ENCODE assay signal across 7 cellular contexts in genomic region chr20:49705893-49706292, GRCh38. TPM values are rescaled to one million over a fixed set of nuclear protein-coding genes. Genes with fewer than 3 reads are reported as not detected.
DNase-seq lines count a peak whose midpoint lies in the region; ATAC-seq, FAIRE-seq and TF ChIP-seq lines count a peak whose summit lies in the region.
"Not testable (repeated sequence)": the region's sequence is repeated elsewhere in the genome, so short reads cannot be mapped to it uniquely, and the experiment has no call there.

No MANE protein-coding gene starts in this region.

- TF ChIP-seq RAD21 in HepG2 (CRISPR knock-in tag; IDR thresholded peaks at IDR 0.05): not testable (repeated sequence)

- H2AFZ ChIP-seq in GM23338; OCI-LY1 (ENCODE audit: low read length); HepG2 (ENCODE audit: low read length): not testable (repeated sequence)

- not testable (repeated sequence) for H3K36me3 ChIP-seq in GM23338 (ENCODE audit: insufficient read depth); OCI-LY1 (ENCODE audit: insufficient read depth, low read length); HepG2 (replicated peaks in 1 of 2; ENCODE audit: control insufficient read depth in 1 of 2, insufficient read depth in 2 of 2, low read length in 2 of 2); neutrophil

- peaks cover 100% of the 10 kb centered on the region for H3K79me2 ChIP-seq in GM23338 (replicated peaks; ENCODE audit: insufficient read depth)
- H3K79me2 ChIP-seq in OCI-LY1 (ENCODE audit: insufficient read depth, low read length): peaks cover 81% of the 10 kb centered on the region
- H3K79me2 ChIP-seq in HepG2 (ENCODE audit: insufficient read depth, low read length): peaks cover 95% of the 10 kb centered on the region

- not testable (repeated sequence) for H3F3A ChIP-seq in GM23338 (replicated peaks; ENCODE audit: low read depth)
- peaks cover 20% of the 10 kb centered on the region for H3F3A ChIP-seq in OCI-LY1 (ENCODE audit: insufficient read depth, low read length)

- H3K9me3 Mint-ChIP-seq in GM23338; activated CD8-positive, alpha-beta T cell treated with anti-CD3 and anti-CD28 coated beads for 36 hours; central memory CD8-positive, alpha-beta T cell; stimulated activated memory B cell treated with anti-CD40 and anti-IgM and Interleukin-4, amounts not matched to agents 10 μg/mL and 1 μg/mL and 100 μg/mL, for 72 hours: not testable (repeated sequence)

- not testable (repeated sequence) for FAIRE-seq in HepG2 (lab: Jason Lieb, UNC)

- not testable (repeated sequence) for H3K27ac ChIP-seq in GM23338 (ENCODE audit: low read depth); HepG2 (ENCODE audit: extremely low read length, insufficient read depth, low read length)
- peak overlapping the region; percentile 87 for H3K27ac ChIP-seq in OCI-LY1 (ENCODE audit: low read depth, low read length, poor library complexity, severe bottlenecking)
- peak overlapping the region; percentile 96 for H3K27ac ChIP-seq in neutrophil

- in situ Hi-C loops in HepG2 (cut with HindIII; ENCODE audit: extremely low pct_ligation_motif_present, low pct_unique_long_range_greater_than_20kb): not testable (repeated sequence)

- WGBS in HepG2 (ENCODE audit: low lambda C conversion rate): 96% methylated on average over 5 of the region's 5 CpGs

- intact Hi-C loops in activated CD8-positive, alpha-beta T cell treated with anti-CD3 and anti-CD28 coated beads for 36 hours (cut with micrococcal nuclease); HepG2 (cut with micrococcal nuclease; ENCODE audit: unreplicated experiment): not testable (repeated sequence)

- not testable (repeated sequence) for TF ChIP-seq EP300 in HepG2 (IDR thresholded peaks at IDR 0.05; ENCODE audit: low read depth in 2 of 2, low read length in 2 of 2); HepG2 (CRISPR knock-in tag; IDR thresholded peaks at IDR 0.05; ENCODE audit: borderline replicate concordance)

- H4K20me1 ChIP-seq in GM23338 (replicated peaks; ENCODE audit: insufficient read depth) (peaks cover 89% of the 10 kb centered on the region), HepG2 (ENCODE audit: insufficient read depth, low read length) (peaks cover 15% of the 10 kb centered on the region)
- H4K20me1 ChIP-seq in OCI-LY1 (ENCODE audit: insufficient read depth, low read length): not testable (repeated sequence)

- peaks cover 55% of the 10 kb centered on the region for H3K4me1 Mint-ChIP-seq in GM23338
- peaks cover 60% of the 10 kb centered on the region for H3K4me1 Mint-ChIP-seq in activated CD8-positive, alpha-beta T cell treated with anti-CD3 and anti-CD28 coated beads for 36 hours (ENCODE audit: low read depth)
- peaks cover 53% of the 10 kb centered on the region for H3K4me1 Mint-ChIP-seq in central memory CD8-positive, alpha-beta T cell
- peaks cover 67% of the 10 kb centered on the region for H3K4me1 Mint-ChIP-seq in stimulated activated memory B cell treated with anti-CD40 and anti-IgM and Interleukin-4, amounts not matched to agents 10 μg/mL and 1 μg/mL and 100 μg/mL, for 72 hours

- DNase-seq in GM23338 (ENCODE audit: low spot score); activated CD8-positive, alpha-beta T cell treated with anti-CD3 and anti-CD28 coated beads for 36 hours; central memory CD8-positive, alpha-beta T cell (ENCODE audit: low spot score in 2 of 2); HepG2 (ENCODE audit: low spot score): not testable (repeated sequence)

- H3K4me2 ChIP-seq in GM23338 (peak overlapping the region; percentile 64), OCI-LY1 (ENCODE audit: low read length) (peak overlapping the region; percentile 88; the same call in 1 of the 2 replicates)
- not testable (repeated sequence) for H3K4me2 ChIP-seq in HepG2 (ENCODE audit: low read depth, low read length)

- not testable (repeated sequence) for H3K36me3 Mint-ChIP-seq in GM23338 (ENCODE audit: low read depth); central memory CD8-positive, alpha-beta T cell (ENCODE audit: insufficient read depth); stimulated activated memory B cell treated with anti-CD40 and anti-IgM and Interleukin-4, amounts not matched to agents 10 μg/mL and 1 μg/mL and 100 μg/mL, for 72 hours
- peaks cover 10% of the 10 kb centered on the region for H3K36me3 Mint-ChIP-seq in activated CD8-positive, alpha-beta T cell treated with anti-CD3 and anti-CD28 coated beads for 36 hours (ENCODE audit: low read depth)

- not testable (repeated sequence) for BruUV-seq in HepG2 (replicated peaks; lab: Mats Ljungman, UMichigan)

- not testable (repeated sequence) for H3K27me3 ChIP-seq in GM23338 (ENCODE audit: insufficient read depth); OCI-LY1 (ENCODE audit: insufficient read depth, low read length); HepG2 (ENCODE audit: control insufficient read depth in 1 of 2, insufficient read depth in 2 of 2, low read length in 2 of 2); neutrophil

- not testable (repeated sequence) for H3K9ac ChIP-seq in OCI-LY1 (ENCODE audit: low read length); HepG2 (ENCODE audit: insufficient read depth, low read depth, low read length)

- not testable (repeated sequence) for TF ChIP-seq POLR2A in HepG2 (IDR thresholded peaks at IDR 0.05; ENCODE audit: insufficient read depth in 1 of 2, low read depth in 2 of 2, low read length in 2 of 2)

- not testable (repeated sequence) for H3K27ac Mint-ChIP-seq in GM23338
- H3K27ac Mint-ChIP-seq in activated CD8-positive, alpha-beta T cell treated with anti-CD3 and anti-CD28 coated beads for 36 hours: peak overlapping the region; percentile 70
- H3K27ac Mint-ChIP-seq in central memory CD8-positive, alpha-beta T cell (ENCODE audit: low read depth): peak overlapping the region; percentile 91
- H3K27ac Mint-ChIP-seq in stimulated activated memory B cell treated with anti-CD40 and anti-IgM and Interleukin-4, amounts not matched to agents 10 μg/mL and 1 μg/mL and 100 μg/mL, for 72 hours: peak overlapping the region; percentile 76

- H3K9me2 ChIP-seq in GM23338 (ENCODE audit: insufficient read depth); OCI-LY1 (ENCODE audit: low read depth, low read length): not testable (repeated sequence)

- CTCF ChIA-PET in activated CD8-positive, alpha-beta T cell treated with anti-CD3 and anti-CD28 coated beads for 36 hours (lab: Charles Lee); HepG2 (lab: Yijun Ruan, JAX; ENCODE audit: low intra/inter-chr PET ratio, low total read pairs): not testable (repeated sequence)

- H3K4me3 Mint-ChIP-seq in GM23338; activated CD8-positive, alpha-beta T cell treated with anti-CD3 and anti-CD28 coated beads for 36 hours; stimulated activated memory B cell treated with anti-CD40 and anti-IgM and Interleukin-4, amounts not matched to agents 10 μg/mL and 1 μg/mL and 100 μg/mL, for 72 hours: not testable (repeated sequence)
- H3K4me3 Mint-ChIP-seq in central memory CD8-positive, alpha-beta T cell: peak overlapping the region; percentile 44

- TF ChIP-seq CTCF in GM23338 (conservative IDR thresholded peaks at IDR 0.05; ENCODE audit: low read depth in 2 of 2); OCI-LY1 (IDR thresholded peaks at IDR 0.05; ENCODE audit: low read length); activated CD8-positive, alpha-beta T cell treated with anti-CD3 and anti-CD28 coated beads for 36 hours (IDR thresholded peaks at IDR 0.05); HepG2 (CRISPR knock-in tag; IDR thresholded peaks at IDR 0.05); neutrophil (IDR thresholded peaks at IDR 0.05): not testable (repeated sequence)

- not testable (repeated sequence) for H3K27me3 Mint-ChIP-seq in GM23338 (ENCODE audit: insufficient read depth, low read depth, poor library complexity); activated CD8-positive, alpha-beta T cell treated with anti-CD3 and anti-CD28 coated beads for 36 hours; central memory CD8-positive, alpha-beta T cell; stimulated activated memory B cell treated with anti-CD40 and anti-IgM and Interleukin-4, amounts not matched to agents 10 μg/mL and 1 μg/mL and 100 μg/mL, for 72 hours

- POLR2A ChIA-PET in activated CD8-positive, alpha-beta T cell treated with anti-CD3 and anti-CD28 coated beads for 36 hours (lab: Charles Lee): interaction anchor here (0.6 kb wide), 1 partner anchor 780 kb away, joined by 3 read pairs; no protein-coding TSS in a partner anchor
- POLR2A ChIA-PET in HepG2 (lab: Yijun Ruan, JAX): interaction anchor here (1.5 kb wide), 1 partner anchor 13 kb away, joined by 3 read pairs; no protein-coding TSS in a partner anchor

- H3K4me1 ChIP-seq in GM23338 (ENCODE audit: insufficient read depth) (peaks cover 65% of the 10 kb centered on the region), OCI-LY1 (ENCODE audit: insufficient read depth, low read length, severe bottlenecking) (peaks cover 100% of the 10 kb centered on the region), HepG2 (ENCODE audit: insufficient read depth, low read length) (peaks cover 76% of the 10 kb centered on the region), neutrophil (ENCODE audit: control insufficient read depth in 1 of 2, insufficient read depth in 1 of 2, low read depth in 1 of 2, low read length in 1 of 2) (peaks cover 96 to 100% of the 10 kb centered on the region in 2 experiments)

- not testable (repeated sequence) for H3K9me3 ChIP-seq in OCI-LY1 (ENCODE audit: low read length); HepG2 (ENCODE audit: low read length); neutrophil

- 0 out of 2 replicates have a peak overlapping the region, but pooled peaks have one; percentile 18 for H3K4me3 ChIP-seq in GM23338
- not testable (repeated sequence) for H3K4me3 ChIP-seq in OCI-LY1 (ENCODE audit: low read depth, low read length, poor library complexity, severe bottlenecking); HepG2 (replicated peaks in 1 of 3; ENCODE audit: insufficient read depth in 1 of 3, low read depth in 2 of 3, low read length in 3 of 3)
- H3K4me3 ChIP-seq in neutrophil (ENCODE audit: low read depth in 1 of 2, low read length in 1 of 2): peak overlapping the region in 1 of 2 experiments; percentile 30

- not testable (repeated sequence) for ATAC-seq in GM23338; activated CD8-positive, alpha-beta T cell treated with anti-CD3 and anti-CD28 coated beads for 36 hours; central memory CD8-positive, alpha-beta T cell (replicated peaks; ENCODE audit: extremely low read depth, poor library complexity, severe bottlenecking); HepG2; stimulated activated memory B cell treated with anti-CD40 and anti-IgM and Interleukin-4, amounts not matched to agents 10 μg/mL and 1 μg/mL and 100 μg/mL, for 72 hours

RNA-seq across cellular contexts. Expression of gene B4GALT5, which starts 7.8 kb away (rescaled TPM):
- 50.3 and 53.2 TPM in 2 replicates for total RNA-seq in GM23338 (2014; rRNA removed; shearing (Covaris generic))
- 19.1 and 20.1 TPM in 2 replicates for polyA plus RNA-seq in GM23338 (2016; fragmentation: Nextera tagmentation; extraction: Ambion mirVana)
- 10 to 100 TPM; 16.5 to 16.8 TPM for total RNA-seq in activated CD8-positive, alpha-beta T cell treated with anti-CD3 and anti-CD28 coated beads for 36 hours
- total RNA-seq in HepG2 (2016; rRNA removed; fragmentation: Illumina TruSeq; extraction: Trizol): 26.7 and 30.9 TPM in 2 replicates
- total RNA-seq in HepG2 (2016; cell fraction: cytosol; rRNA removed; fragmentation: Illumina TruSeq; extraction: Trizol; ENCODE audit: low read depth): 8.0 and 8.5 TPM in 2 replicates
- 22.9 and 29.9 TPM in 2 replicates for total RNA-seq in HepG2 (2016; cell fraction: insoluble cytoplasmic fraction; rRNA removed; fragmentation: Illumina TruSeq; extraction: Trizol)
- total RNA-seq in HepG2 (2016; cell fraction: membrane; rRNA removed; fragmentation: Illumina TruSeq; extraction: Trizol): 33.9 and 36.1 TPM in 2 replicates
- 27.2 and 29.5 TPM in 2 replicates for total RNA-seq in HepG2 (2016; cell fraction: nucleus; rRNA removed; fragmentation: Illumina TruSeq; extraction: Trizol)
- polyA plus RNA-seq in HepG2 (2011; rRNA removed): 27.3 and 29.3 TPM in 2 replicates
- 18.3 and 27.5 TPM in 2 replicates for polyA plus RNA-seq in HepG2 (2011; cell fraction: cytosol; rRNA removed)
- polyA plus RNA-seq in HepG2 (2011; cell fraction: nucleus; rRNA removed): 11.9 and 15.8 TPM in 2 replicates
- polyA plus RNA-seq in HepG2 (2012): 18.1 and 19.7 TPM in 2 replicates
- polyA plus RNA-seq in HepG2 (2016; cell fraction: cytosol; fragmentation: Illumina TruSeq; extraction: Trizol; ENCODE audit: low read depth): 5.4 and 5.7 TPM in 2 replicates
- polyA plus RNA-seq in HepG2 (2016; cell fraction: insoluble cytoplasmic fraction; fragmentation: Illumina TruSeq; extraction: Trizol; ENCODE audit: low read depth): 22.6 and 24.2 TPM in 2 replicates
- 22.9 and 23.5 TPM in 2 replicates for polyA plus RNA-seq in HepG2 (2016; cell fraction: membrane; fragmentation: Illumina TruSeq; extraction: Trizol; ENCODE audit: low read depth)
- polyA plus RNA-seq in HepG2 (2016; cell fraction: nucleus; fragmentation: Illumina TruSeq; extraction: Trizol; ENCODE audit: insufficient read depth, low read depth): 42.1 and 46.2 TPM in 2 replicates
- 38.2 and 60.8 TPM in 2 replicates for polyA minus RNA-seq in HepG2 (2011; rRNA and poly(A)+ RNA removed; ENCODE audit: low replicate concordance)
- 22.1 and 24.1 TPM in 2 replicates for polyA minus RNA-seq in HepG2 (2011; cell fraction: cytosol; rRNA and poly(A)+ RNA removed)
- polyA minus RNA-seq in HepG2 (2011; cell fraction: nucleus; rRNA and poly(A)+ RNA removed): 13.5 and 18.5 TPM in 2 replicates
